ENCODE assay signal across 20 cellular contexts in genomic region chr10:32341596-32341995, GRCh38. TPM values are rescaled to one million over a fixed set of nuclear protein-coding genes. Genes with fewer than 3 reads are reported as not detected.
DNase-seq lines count a peak whose midpoint lies in the region; ATAC-seq, FAIRE-seq and TF ChIP-seq lines count a peak whose summit lies in the region.
"Had no signal": no experiment of that assay in that cellular context is flagged by ENCODE, and none has a peak within 500 bp of the region (broad histone marks: within the 10 kb centered on the region; RNA-seq: fewer than 3 reads in every experiment).

No MANE protein-coding gene starts in this region.

- CTCF ChIA-PET in activated CD8-positive, alpha-beta T cell treated with anti-CD3 and anti-CD28 coated beads for 36 hours (lab: Charles Lee), result interaction anchor here (0.8 to 1.7 kb wide), 4 partner anchors 8 to 45 kb away, joined by 3 to 8 read pairs (median 3); no protein-coding TSS in a partner anchor
- CTCF ChIA-PET in activated CD8-positive, alpha-beta T cell treated with anti-CD3 and anti-CD28 coated beads, Interleukin-2, amount 10 ng/mL, durations not matched to agents 7 days and 5 days (lab: Charles Lee), result interaction anchor here (1.0 to 5.5 kb wide), 4 partner anchors 11 to 150 kb away, joined by 3 to 63 read pairs (median 4); no protein-coding TSS in a partner anchor
- CTCF ChIA-PET in GM12878 (lab: Yijun Ruan, JAX), result interaction anchor here (1.7 to 5.9 kb wide), 4 partner anchors 14 to 84 kb away, joined by 6 to 79 read pairs (median 22); no protein-coding TSS in a partner anchor

- peaks cover 9% of the 10 kb centered on the region; the same call in 1 of the 2 replicates for H3K4me1 ChIP-seq in GM12878 (ENCODE audit: control insufficient read depth, insufficient read depth, low read length)

- peak overlapping the region; percentile 44; the same call in 1 of the 2 replicates for H3K4me2 ChIP-seq in GM12878 (ENCODE audit: control insufficient read depth, insufficient read depth)
- H3K4me2 ChIP-seq: A549 had no signal

- BruUV-seq in GM12878 (replicated peaks; lab: Mats Ljungman, UMichigan), result no TSS peak

- H3K4me3 Mint-ChIP-seq in activated CD8-positive, alpha-beta T cell treated with anti-CD3 and anti-CD28 coated beads for 36 hours, result peak overlapping the region; percentile 16
- H3K4me3 Mint-ChIP-seq in activated CD8-positive, alpha-beta T cell treated with anti-CD3 and anti-CD28 coated beads, Interleukin-2, amount 10 ng/mL, durations not matched to agents 7 days and 5 days, result no peak overlapping the region
- H3K4me3 Mint-ChIP-seq in progenitor cell of endocrine pancreas (ENCODE audit: low read depth), result no peak overlapping the region
- H3K4me3 Mint-ChIP-seq in HFFc6, result no peak overlapping the region

- no peak for TF ChIP-seq EP300 in GM12878 (IDR thresholded peaks at IDR 0.05; ENCODE audit: borderline replicate concordance in 1 of 2, control insufficient read depth in 1 of 2, low read depth in 2 of 2, low read length in 2 of 2)

- no peak for TF ChIP-seq CTCF in activated CD8-positive, alpha-beta T cell treated with anti-CD3 and anti-CD28 coated beads for 36 hours (IDR thresholded peaks at IDR 0.05)
- TF ChIP-seq CTCF in GM12878 (IDR thresholded peaks at IDR 0.05 in 2 of 3, conservative IDR thresholded peaks at IDR 0.05 in 1 of 3; ENCODE audit: control insufficient read depth in 2 of 3, extremely low read depth in 1 of 3, insufficient read depth in 1 of 3, low read depth in 3 of 3, low read length in 3 of 3) (no peak), progenitor cell of endocrine pancreas (IDR thresholded peaks at IDR 0.05; ENCODE audit: unreplicated experiment) (no peak), HFFc6 (IDR thresholded peaks at IDR 0.05) (no peak)

- POLR2A ChIA-PET in activated CD8-positive, alpha-beta T cell treated with anti-CD3 and anti-CD28 coated beads for 36 hours (lab: Charles Lee), result interaction anchor here (0.6 to 1.2 kb wide), 3 partner anchors 9 to 99 kb away, joined by 3 read pairs; no protein-coding TSS in a partner anchor
- POLR2A ChIA-PET in activated CD8-positive, alpha-beta T cell treated with anti-CD3 and anti-CD28 coated beads, Interleukin-2, amount 10 ng/mL, durations not matched to agents 7 days and 5 days (lab: Charles Lee), result no interaction called here
- POLR2A ChIA-PET in GM12878 (lab: Charles Lee), result interaction anchor here (1.2 to 1.9 kb wide), 4 partner anchors 8 to 85 kb away, joined by 3 to 4 read pairs (median 3); no protein-coding TSS in a partner anchor

- no peak overlapping the region for H2AFZ ChIP-seq in GM12878 (ENCODE audit: control insufficient read depth, low read depth, low read length)

- no peaks in the 10 kb centered on the region for H3K27me3 Mint-ChIP-seq in activated CD8-positive, alpha-beta T cell treated with anti-CD3 and anti-CD28 coated beads for 36 hours
- H3K27me3 Mint-ChIP-seq in activated CD8-positive, alpha-beta T cell treated with anti-CD3 and anti-CD28 coated beads, Interleukin-2, amount 10 ng/mL, durations not matched to agents 7 days and 5 days (ENCODE audit: low read depth), result no peaks in the 10 kb centered on the region
- no peaks in the 10 kb centered on the region for H3K27me3 Mint-ChIP-seq in progenitor cell of endocrine pancreas
- peaks cover 2% of the 10 kb centered on the region; the same call in 1 of the 2 replicates for H3K27me3 Mint-ChIP-seq in HFFc6 (ENCODE audit: insufficient read depth)

- peak overlapping the region; percentile 36; the same call in 1 of the 2 replicates for H3K4me3 ChIP-seq in GM12878
- H3K4me3 ChIP-seq: A549, vagina had no signal

- no peaks in the 10 kb centered on the region for H3K9me3 ChIP-seq in GM12878 (replicated peaks; ENCODE audit: control insufficient read depth, insufficient read depth, low read length)
- H3K9me3 ChIP-seq: A549, vagina had no signal

- peaks cover 0 to 10% of the 10 kb centered on the region in 2 experiments; a peak in 1 of 4 replicates for H3K36me3 ChIP-seq in GM12878 (ENCODE audit: control insufficient read depth in 2 of 2, insufficient read depth in 2 of 2, low read length in 1 of 2)
- H3K36me3 ChIP-seq: vagina had no signal

- peaks cover 77% of the 10 kb centered on the region for H3K4me1 Mint-ChIP-seq in activated CD8-positive, alpha-beta T cell treated with anti-CD3 and anti-CD28 coated beads for 36 hours (ENCODE audit: low read depth)
- peaks cover 66% of the 10 kb centered on the region for H3K4me1 Mint-ChIP-seq in activated CD8-positive, alpha-beta T cell treated with anti-CD3 and anti-CD28 coated beads, Interleukin-2, amount 10 ng/mL, durations not matched to agents 7 days and 5 days (ENCODE audit: low read depth)
- H3K4me1 Mint-ChIP-seq in progenitor cell of endocrine pancreas (ENCODE audit: low read depth), result peaks cover 53% of the 10 kb centered on the region
- peaks cover 60% of the 10 kb centered on the region for H3K4me1 Mint-ChIP-seq in HFFc6 (ENCODE audit: low read depth)

- SMC1A ChIA-PET in GM12878 (lab: Charles Lee; ENCODE audit: uncharacterized antibody, unreplicated experiment), result interaction anchor here (0.7 to 15.8 kb wide), 8 partner anchors 7 to 86 kb away, joined by 3 to 205 read pairs (median 12); no protein-coding TSS in a partner anchor

- H3K27me3 ChIP-seq in GM12878 (replicated peaks in 1 of 2; ENCODE audit: control insufficient read depth in 2 of 2, insufficient read depth in 2 of 2, low read length in 1 of 2), result no peaks in the 10 kb centered on the region
- H3K27me3 ChIP-seq: vagina had no signal

- peak overlapping the region; percentile 57 for H3K27ac Mint-ChIP-seq in activated CD8-positive, alpha-beta T cell treated with anti-CD3 and anti-CD28 coated beads for 36 hours
- no peak overlapping the region for H3K27ac Mint-ChIP-seq in activated CD8-positive, alpha-beta T cell treated with anti-CD3 and anti-CD28 coated beads, Interleukin-2, amount 10 ng/mL, durations not matched to agents 7 days and 5 days
- H3K27ac Mint-ChIP-seq in progenitor cell of endocrine pancreas (peak overlapping the region; percentile 59), HFFc6 (no peak overlapping the region)

- in situ Hi-C loops in GM12878 (cut with MboI), result loop anchor here (10.0 kb wide), 2 partner anchors 87 to 287 kb away; partner anchors contain the start of gene KIF5B

- no peak for FAIRE-seq in GM12878 (lab: Jason Lieb, UNC)

- no peak for ATAC-seq in activated CD8-positive, alpha-beta T cell treated with anti-CD3 and anti-CD28 coated beads for 36 hours
- ATAC-seq in activated CD8-positive, alpha-beta T cell treated with anti-CD3 and anti-CD28 coated beads, Interleukin-2, amount 10 ng/mL, durations not matched to agents 7 days and 5 days, result no peak
- ATAC-seq in GM12878, result no peak
- ATAC-seq: A549 had no signal

- H3K9me3 Mint-ChIP-seq in activated CD8-positive, alpha-beta T cell treated with anti-CD3 and anti-CD28 coated beads for 36 hours, result peaks cover 5% of the 10 kb centered on the region
- no peaks in the 10 kb centered on the region for H3K9me3 Mint-ChIP-seq in activated CD8-positive, alpha-beta T cell treated with anti-CD3 and anti-CD28 coated beads, Interleukin-2, amount 10 ng/mL, durations not matched to agents 7 days and 5 days (ENCODE audit: insufficient read depth)
- H3K9me3 Mint-ChIP-seq in progenitor cell of endocrine pancreas (ENCODE audit: low read depth), result no peaks in the 10 kb centered on the region
- H3K9me3 Mint-ChIP-seq in HFFc6, result no peaks in the 10 kb centered on the region

- no peak for TF ChIP-seq POLR2A in GM12878 (IDR thresholded peaks at IDR 0.05; ENCODE audit: low read depth, low read length)

- H4K20me1 ChIP-seq in GM12878 (ENCODE audit: control insufficient read depth, insufficient read depth), result 0 out of 2 replicates have a peak, but pooled peaks cover 3% of the 10 kb centered on the region

- intact Hi-C loops in activated CD8-positive, alpha-beta T cell treated with anti-CD3 and anti-CD28 coated beads for 36 hours (cut with micrococcal nuclease), result loop anchor here (10.0 kb wide), 1 partner anchor 287 kb away; the partner anchor contains the start of gene KIF5B
- intact Hi-C loops in GM12878 (cut with micrococcal nuclease; ENCODE audit: unreplicated experiment), result loop anchor here (5.0 to 10.0 kb wide), 2 partner anchors 34 to 287 kb away; partner anchors contain the start of gene KIF5B

- RAD21 ChIA-PET in GM12878 (lab: Charles Lee; ENCODE audit: unreplicated experiment), result interaction anchor here (1.2 kb wide), 2 partner anchors 31 to 88 kb away, joined by 3 to 4 read pairs; no protein-coding TSS in a partner anchor

- DNase-seq in activated CD8-positive, alpha-beta T cell treated with anti-CD3 and anti-CD28 coated beads for 36 hours, result no peak
- DNase-seq in activated CD8-positive, alpha-beta T cell treated with anti-CD3 and anti-CD28 coated beads, Interleukin-2, amount 10 ng/mL, durations not matched to agents 7 days and 5 days, result no peak
- DNase-seq in LHCN-M2 (ENCODE audit: low read depth) (peak; percentile 40), GM12878 (ENCODE audit: low read depth, low spot score) (no peak), progenitor cell of endocrine pancreas (ENCODE audit: low spot score, unreplicated experiment) (no peak), D341Med (ENCODE audit: low spot score) (no peak), HFFc6 (no peak), NCI-H226 (no peak)
- DNase-seq: activated CD8-positive, alpha-beta memory T cell treated with anti-CD3 and anti-CD28 coated beads, Interleukin-2, amount 50 U/mL, for 4 hours; DMS79 treated with DMSO at 0.1 percent for 48 hours; Kasumi-1; midbrain; NCI-H1436 treated with DMSO at 0.1 percent for 48 hours; NK-92 treated with Interleukin-12 subunit alpha and Interleukin-12 subunit beta, amount 100 ng/mL, for 24 hours; RPMI8226; stimulated activated CD4-positive, alpha-beta T cell treated with anti-CD3 and anti-CD28 coated beads, Interleukin-15, amount 100 ng/mL, for 24 hours; SW 1271 had no signal

- WGBS in GM12878 (ENCODE audit: insufficient coverage, insufficient replicate concordance, low lambda C conversion rate, missing lambda C conversion rate), result 29% methylated on average over 1 of the region's 1 CpG

- H3K79me2 ChIP-seq in GM12878 (ENCODE audit: control insufficient read depth, insufficient read depth, low read length), result peaks cover 94% of the 10 kb centered on the region

- H3K27ac ChIP-seq in GM12878 (ENCODE audit: control insufficient read depth, insufficient read depth), result peak overlapping the region; percentile 51; the same call in 1 of the 2 replicates
- H3K27ac ChIP-seq: A549, C4-2B, vagina had no signal

- no peak for TF ChIP-seq RAD21 in GM12878 (IDR thresholded peaks at IDR 0.05; ENCODE audit: insufficient read depth, low read depth, low read length)

- peaks cover 46% of the 10 kb centered on the region for H3K36me3 Mint-ChIP-seq in activated CD8-positive, alpha-beta T cell treated with anti-CD3 and anti-CD28 coated beads for 36 hours (ENCODE audit: low read depth)
- peaks cover 47% of the 10 kb centered on the region for H3K36me3 Mint-ChIP-seq in activated CD8-positive, alpha-beta T cell treated with anti-CD3 and anti-CD28 coated beads, Interleukin-2, amount 10 ng/mL, durations not matched to agents 7 days and 5 days (ENCODE audit: low read depth)
- H3K36me3 Mint-ChIP-seq in progenitor cell of endocrine pancreas (ENCODE audit: insufficient read depth) (peaks cover 8% of the 10 kb centered on the region), HFFc6 (ENCODE audit: low read depth) (peaks cover 25% of the 10 kb centered on the region)

- no peak overlapping the region for H3K9ac ChIP-seq in GM12878 (ENCODE audit: control insufficient read depth, insufficient read depth, low read length)

RNA-seq across cellular contexts. Expression of gene EPC1, which starts 5.4 kb away (rescaled TPM):
- total RNA-seq in activated CD8-positive, alpha-beta T cell treated with anti-CD3 and anti-CD28 coated beads for 36 hours, result 10 to 100 TPM; 33.0 to 33.9 TPM
- total RNA-seq in activated CD8-positive, alpha-beta T cell treated with anti-CD3 and anti-CD28 coated beads, Interleukin-2, amount 10 ng/mL, durations not matched to agents 7 days and 5 days, result 10 to 100 TPM; 40.9 to 43.5 TPM
- total RNA-seq in LHCN-M2 (2014; rRNA removed), result 14.9 and 23.0 TPM in 2 replicates
- polyA plus RNA-seq in LHCN-M2 (2012), result 7.8 TPM
- total RNA-seq in GM12878 (2013; cell fraction: nucleolus; rRNA removed), result 161 and 173 TPM in 2 replicates
- 19.0 and 23.7 TPM in 2 replicates for total RNA-seq in GM12878 (2014; rRNA removed)
- total RNA-seq in GM12878 (2014; rRNA removed; fragmentation: Illumina TruSeq; extraction: Trizol), result 19.2 and 19.7 TPM in 2 replicates
- 20.4 and 22.1 TPM in 2 replicates for total RNA-seq in GM12878 (2021)
- polyA plus RNA-seq in GM12878 (2011; ENCODE audit: low read depth), result 20.9 TPM
- polyA plus RNA-seq in GM12878 (2011; rRNA removed), result 59.2 and 68.1 TPM in 2 replicates
- 34.2 and 34.6 TPM in 2 replicates for polyA plus RNA-seq in GM12878 (2011; cell fraction: cytosol; rRNA removed)
- polyA plus RNA-seq in GM12878 (2011; cell fraction: nucleus; rRNA removed), result 53.3 and 68.6 TPM in 2 replicates
- polyA plus RNA-seq in GM12878 (2012), result 18.8 and 25.4 TPM in 2 replicates
- polyA plus RNA-seq in GM12878 (2014; fragmentation: Illumina TruSeq; extraction: Trizol), result 27.8 and 36.2 TPM in 2 replicates
- 1 to 10 TPM; 6.8 to 7.6 TPM for polyA plus RNA-seq in GM12878 (2014; fragmentation: Nextera tagmentation; extraction: Ambion mirVana)
- 20.7 and 21.5 TPM in 2 replicates for polyA plus RNA-seq in GM12878 (2014; rRNA removed)
- polyA plus RNA-seq in GM12878 (2016; fragmentation: Nextera tagmentation; extraction: Ambion mirVana), result 10 to 100 TPM; 15.0 to 15.6 TPM
- 90.9 and 130 TPM in 2 replicates for polyA minus RNA-seq in GM12878 (2011; rRNA and poly(A)+ RNA removed)
- polyA minus RNA-seq in GM12878 (2011; cell fraction: cytosol; rRNA and poly(A)+ RNA removed), result 15.6 and 24.0 TPM in 2 replicates
- polyA minus RNA-seq in GM12878 (2011; cell fraction: nucleus; rRNA and poly(A)+ RNA removed), result 66.1 and 97.8 TPM in 2 replicates
- total RNA-seq in progenitor cell of endocrine pancreas, result 59.5 and 61.6 TPM in 2 replicates
- 10 to 100 TPM; 16.5 to 19.3 (median 17.5) TPM for total RNA-seq in HFFc6 (2021; fragmentation: NEBNext Ultra II Directional; extraction: Animal tissue kit (Norgen Biotek cat#: 25700))

Comparison
In these comparisons a context has a peak if more than half of its experiments do, and no peak if none do; other contexts are left out.
1. H3K27ac Mint-ChIP-seq: peak in activated CD8-positive, alpha-beta T cell treated with anti-CD3 and anti-CD28 coated beads for 36 hours (single experiment) and progenitor cell of endocrine pancreas (single experiment); none in activated CD8-positive, alpha-beta T cell treated with anti-CD3 and anti-CD28 coated beads, Interleukin-2, amount 10 ng/mL, durations not matched to agents 7 days and 5 days (single experiment) and HFFc6 (single experiment).